Comparison of ENCODE assay signal across 11 cellular contexts in genomic region chr12:53985900-53986685, GRCh38. TPM values are rescaled to one million over a fixed set of nuclear protein-coding genes. Genes with fewer than 3 reads are reported as not detected.
DNase-seq lines count a peak whose midpoint lies in the region; ATAC-seq and TF ChIP-seq lines count a peak whose summit lies in the region.
"Had no signal": no experiment of that assay in that cellular context is flagged by ENCODE, and none has a peak within 500 bp of the region (broad histone marks: within the 10 kb centered on the region; RNA-seq: fewer than 3 reads in every experiment).

No MANE protein-coding gene starts in this region.

- WGBS in ovary, 3 donors, result 7 to 21% (median 10%) methylated on average over 40 to 56 of the region's 56 CpGs
- WGBS in mesendoderm (ENCODE audit: extremely low coverage, insufficient coverage, low lambda C conversion rate), result no CpG with 5 or more reads among the region's 56 CpGs

- H2BK120ac ChIP-seq in mesendoderm (ENCODE audit: low read depth, low read length), result no peak overlapping the region

- peak; percentile 51 for DNase-seq in Calu3
- DNase-seq in epithelial cell of esophagus (ENCODE audit: low read depth), result peak; percentile 26
- peak in 1 of 5 donors; percentile 33 for DNase-seq in ovary
- no peak for DNase-seq in mesendoderm
- DNase-seq in dermis blood vessel endothelial cell, result no peak
- DNase-seq: effector CD8-positive, alpha-beta T cell; NCI-H526 treated with DMSO at 0.1 percent for 48 hours had no signal

- intact Hi-C loops in Calu3 (cut with micrococcal nuclease; ENCODE audit: unreplicated experiment) (no loop called here), ovary (cut with DNase I) (loop anchor here in 3 of 4 donors (5.0 to 10.0 kb wide), 4 partner anchors 221 to 389 kb away; partner anchors contain the start of gene GPR84 (in 1 of the 3))

- no peaks in the 10 kb centered on the region for H3F3A ChIP-seq in Loucy (ENCODE audit: low read depth)

- H3K18ac ChIP-seq in mesendoderm (ENCODE audit: low read length), result no peak overlapping the region

- no peak overlapping the region for H3K23ac ChIP-seq in mesendoderm (ENCODE audit: low read length)

- H3K9me3 ChIP-seq in Loucy (ENCODE audit: insufficient read depth, low read depth, low read length), result no peaks in the 10 kb centered on the region
- no peaks in the 10 kb centered on the region for H3K9me3 ChIP-seq in ovary
- H3K9me3 ChIP-seq: neutrophil had no signal

- H3K36me3 Mint-ChIP-seq in Calu3 (ENCODE audit: insufficient read depth, unreplicated experiment), result peaks cover 28% of the 10 kb centered on the region

- no peak overlapping the region for H2BK15ac ChIP-seq in mesendoderm (replicated peaks; ENCODE audit: low read depth)

- H3K36me3 ChIP-seq in Loucy (ENCODE audit: insufficient read depth, low read length) (no peaks in the 10 kb centered on the region), ovary (no peaks in the 10 kb centered on the region), mesendoderm (ENCODE audit: control insufficient read depth, insufficient read depth, low read length) (no peaks in the 10 kb centered on the region)
- H3K36me3 ChIP-seq: neutrophil had no signal

- peak overlapping the region; percentile 98 for H3K4me2 ChIP-seq in Loucy (ENCODE audit: low read depth, low read length, poor library complexity, severe bottlenecking)
- no peak overlapping the region for H3K4me2 ChIP-seq in mesendoderm (ENCODE audit: low read length)

- H2BK5ac ChIP-seq in mesendoderm (ENCODE audit: low read length), result no peak overlapping the region

- ATAC-seq in HG02623 (IDR thresholded peaks at IDR 0.05; ENCODE audit: unreplicated experiment), result no peak
- no peak for ATAC-seq in HG02798 (IDR thresholded peaks at IDR 0.05; ENCODE audit: poor library complexity, unreplicated experiment)

- H3K56ac ChIP-seq in mesendoderm (ENCODE audit: low read length), result no peak overlapping the region

- no peak for TF ChIP-seq EP300 in ovary (IDR thresholded peaks at IDR 0.05)

- peak overlapping the region; percentile 65 for H3K27ac Mint-ChIP-seq in Calu3 (ENCODE audit: unreplicated experiment)

- H3K79me1 ChIP-seq in mesendoderm (ENCODE audit: low read length), result no peaks in the 10 kb centered on the region

- no peak overlapping the region for H3K4ac ChIP-seq in mesendoderm (ENCODE audit: low read depth, low read length)

- TF ChIP-seq POLR2A in ovary (IDR thresholded peaks at IDR 0.05), result no peak

- CTCF ChIA-PET in Calu3 (lab: Charles Lee), result interaction anchor here (0.6 to 2.1 kb wide), 5 partner anchors 8 to 222 kb away, joined by 3 to 7 read pairs (median 4); no protein-coding TSS in a partner anchor

- H3K27me3 ChIP-seq in Loucy (ENCODE audit: insufficient read depth, low read length, poor library complexity, severe bottlenecking) (no peaks in the 10 kb centered on the region), ovary (peaks cover 2% of the 10 kb centered on the region), mesendoderm (ENCODE audit: insufficient read depth, low read length, poor library complexity) (peaks cover 91% of the 10 kb centered on the region)

- H4K20me1 ChIP-seq in Loucy (ENCODE audit: insufficient read depth, low read length, poor library complexity, severe bottlenecking), result no peaks in the 10 kb centered on the region

- TF ChIP-seq CTCF in Calu3 (IDR thresholded peaks at IDR 0.05; ENCODE audit: unreplicated experiment) (no peak), Loucy (conservative IDR thresholded peaks at IDR 0.05; ENCODE audit: low read length) (no peak), epithelial cell of esophagus (IDR thresholded peaks at IDR 0.05; ENCODE audit: insufficient read depth, low read depth, low read length, missing control alignments) (no peak), ovary (IDR thresholded peaks at IDR 0.05) (no peak)

- no peaks in the 10 kb centered on the region for H3K9me2 ChIP-seq in Loucy (replicated peaks; ENCODE audit: low read depth, low read length)

- H3K4me3 Mint-ChIP-seq in Calu3 (ENCODE audit: low read depth, unreplicated experiment), result peak overlapping the region; percentile 59

- H3K9me3 Mint-ChIP-seq in Calu3 (ENCODE audit: low read depth, unreplicated experiment), result no peaks in the 10 kb centered on the region

- no peak overlapping the region for H4K5ac ChIP-seq in mesendoderm (ENCODE audit: low read length)

- H4K8ac ChIP-seq in mesendoderm (ENCODE audit: low read depth, low read length), result no peak overlapping the region

- peaks cover 100% of the 10 kb centered on the region for H3K27me3 Mint-ChIP-seq in Calu3 (ENCODE audit: unreplicated experiment)

- H3K4me1 ChIP-seq in Loucy (ENCODE audit: insufficient read depth, low read length, poor library complexity, severe bottlenecking) (peaks cover 48% of the 10 kb centered on the region), ovary (ENCODE audit: insufficient read depth) (peaks cover 4% of the 10 kb centered on the region), mesendoderm (ENCODE audit: control insufficient read depth, low read depth, low read length) (no peaks in the 10 kb centered on the region)

- H2AFZ ChIP-seq in Loucy (ENCODE audit: low read length), result no peak overlapping the region

- BruUV-seq in Calu3 (replicated peaks; lab: Mats Ljungman, UMichigan), result no TSS peak

- H3K4me1 Mint-ChIP-seq in Calu3 (ENCODE audit: low read depth, unreplicated experiment), result peaks cover 22% of the 10 kb centered on the region

- H3K4me3 ChIP-seq in Loucy (ENCODE audit: low read length, poor library complexity, severe bottlenecking), result peak overlapping the region; percentile 71
- no peak overlapping the region for H3K4me3 ChIP-seq in epithelial cell of esophagus (ENCODE audit: low read length)
- H3K4me3 ChIP-seq in ovary, result peak overlapping the region; percentile 42
- no peak overlapping the region for H3K4me3 ChIP-seq in mesendoderm (ENCODE audit: low read length)

- no peak overlapping the region for H3K27ac ChIP-seq in ovary
- H3K27ac ChIP-seq in mesendoderm (ENCODE audit: low read depth, low read length), result no peak overlapping the region
- H3K27ac ChIP-seq: neutrophil had no signal

- peak overlapping the region; percentile 72 for H3K9ac ChIP-seq in Loucy (ENCODE audit: low read depth, low read length, poor library complexity, severe bottlenecking)
- H3K9ac ChIP-seq in mesendoderm (ENCODE audit: low read length), result no peak overlapping the region

- H2AK5ac ChIP-seq in mesendoderm (ENCODE audit: low read length), result no peak overlapping the region

- peaks cover 24% of the 10 kb centered on the region; the same call in 1 of the 2 replicates for H3K79me2 ChIP-seq in Loucy (ENCODE audit: insufficient read depth, low read length)
- no peaks in the 10 kb centered on the region for H3K79me2 ChIP-seq in mesendoderm (ENCODE audit: control insufficient read depth, insufficient read depth, low read length)

RNA-seq across cellular contexts. Expression of gene HOXC10, which starts 1.1 kb away (rescaled TPM):
- 0.51 and 0.71 TPM in 2 replicates for total RNA-seq in Calu3 (2022)
- 1 to 10 TPM in 2 of 7 donors, under 1 TPM in 3, not detected in 2; 0.15 to 5.0 (median 0.23) TPM for total RNA-seq in ovary
- 10 to 100 TPM in 1 of 2 donors, 1 to 10 TPM in 1; 2.0 to 15.4 TPM for polyA plus RNA-seq in ovary
- not detected for polyA plus RNA-seq in mesendoderm (2013, experiment 1 of 2)
- not detected for polyA plus RNA-seq in mesendoderm (2013, experiment 2 of 2)
- 0.28 and 0.85 TPM in 2 replicates for total RNA-seq in dermis blood vessel endothelial cell

RNA-seq across cellular contexts. Expression of gene HOTAIR, which starts 11.3 kb away (rescaled TPM):
- total RNA-seq in Calu3 (2022) (not detected in 2 replicates), ovary (under 1 TPM in 2 of 7 donors, not detected in 5; 0.24 to 0.32 TPM), dermis blood vessel endothelial cell (not detected in 2 replicates)
- 1 to 10 TPM in 1 of 2 donors, under 1 TPM in 1; 0.02 to 1.2 TPM for polyA plus RNA-seq in ovary
- polyA plus RNA-seq in mesendoderm (2013, experiment 1 of 2), result not detected
- not detected for polyA plus RNA-seq in mesendoderm (2013, experiment 2 of 2)

RNA-seq across cellular contexts. Expression of gene HOXC11, which starts 13.2 kb away (rescaled TPM):
- total RNA-seq in Calu3 (2022), result not detected in 2 replicates
- 1 to 10 TPM in 1 of 7 donors, not detected in 6; 1.1 TPM for total RNA-seq in ovary
- polyA plus RNA-seq in ovary, result under 1 TPM in 1 of 2 donors, not detected in 1; 0.12 TPM
- polyA plus RNA-seq in mesendoderm (2013, experiment 1 of 2), result not detected
- not detected for polyA plus RNA-seq in mesendoderm (2013, experiment 2 of 2)
- total RNA-seq in dermis blood vessel endothelial cell, result not detected in 2 replicates

RNA-seq across cellular contexts. Expression of gene HOXC9, which starts 13.9 kb away (rescaled TPM):
- total RNA-seq in Calu3 (2022) (0.42 and 0.54 TPM in 2 replicates), ovary (1 to 10 TPM in 2 of 7 donors, under 1 TPM in 4, not detected in 1; 0.26 to 3.9 (median 0.51) TPM), dermis blood vessel endothelial cell (0.28 and 0.68 TPM in 2 replicates)
- polyA plus RNA-seq in ovary, result 10 to 100 TPM in 1 of 2 donors, 1 to 10 TPM in 1; 3.4 to 15.0 TPM
- not detected for polyA plus RNA-seq in mesendoderm (2013, experiment 1 of 2)
- polyA plus RNA-seq in mesendoderm (2013, experiment 2 of 2), result not detected

RNA-seq across cellular contexts. Expression of gene HOXC8, which starts 22.7 kb away (rescaled TPM):
- total RNA-seq in Calu3 (2022) (0.24 TPM in 1 of 2 replicates, not detected in the other), ovary (10 to 100 TPM in 1 of 7 donors, 1 to 10 TPM in 5, under 1 TPM in 1; 0.34 to 13.9 (median 7.7) TPM), dermis blood vessel endothelial cell (not detected in 2 replicates)
- polyA plus RNA-seq in ovary, result 10 to 100 TPM in 1 of 2 donors, 1 to 10 TPM in 1; 3.2 to 19.4 TPM
- polyA plus RNA-seq in mesendoderm (2013, experiment 1 of 2), result not detected
- not detected for polyA plus RNA-seq in mesendoderm (2013, experiment 2 of 2)

Comparison
In these comparisons a context has a peak if more than half of its experiments do, and no peak if none do; other contexts are left out.
1. DNase-seq: peak in Calu3 (single experiment) and epithelial cell of esophagus (single experiment); none in mesendoderm (single experiment) and dermis blood vessel endothelial cell (single experiment).
2. H3K4me3 ChIP-seq: peak in Loucy (single experiment) and ovary (single experiment); none in epithelial cell of esophagus (single experiment) and mesendoderm (single experiment).